In the genomic region with DNA sequence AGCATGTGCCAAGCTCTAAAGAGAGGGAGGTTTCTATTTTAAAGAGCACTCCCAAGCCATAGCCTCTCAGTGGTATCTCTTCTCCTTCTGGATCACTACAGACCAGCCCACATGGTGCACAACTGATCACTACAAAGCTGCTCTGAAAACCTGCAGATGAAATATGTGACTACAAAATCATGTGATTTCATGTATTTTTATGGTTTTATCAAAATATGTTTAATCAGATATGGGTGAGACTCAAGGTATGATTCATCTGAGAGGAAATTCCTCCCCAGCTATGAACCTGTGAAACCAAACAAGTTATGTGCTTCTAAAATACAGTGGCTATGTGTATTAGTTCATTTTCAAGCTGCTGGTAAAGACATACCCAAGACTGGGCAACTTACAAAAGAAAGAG, we compare ENCODE assay signal across 25 cellular contexts.
DNase-seq lines count a peak whose midpoint lies in the region; ATAC-seq and TF ChIP-seq lines count a peak whose summit lies in the region.
"Had no signal": no experiment of that assay in that cellular context is flagged by ENCODE, and none has a peak within 500 bp of the region (broad histone marks: within the 10 kb centered on the region; RNA-seq: fewer than 3 reads in every experiment).

No MANE protein-coding gene starts in this region.

- H3K27ac ChIP-seq in PC-3 (ENCODE audit: low read length): no peak overlapping the region
- H3K27ac ChIP-seq in hepatocyte: no peak overlapping the region
- H3K27ac ChIP-seq: BLaER1, left ventricle myocardium inferior, SJCRH30, upper lobe of right lung had no signal

- H3K9ac ChIP-seq in PC-3 (ENCODE audit: low read length): no peak overlapping the region
- H3K9ac ChIP-seq: BLaER1 had no signal

- no peaks in the 10 kb centered on the region for H3K27me3 Mint-ChIP-seq in activated naive CD4-positive, alpha-beta T cell treated with anti-CD3 and anti-CD28 coated beads for 36 hours (ENCODE audit: low read depth)

- H3K27me3 ChIP-seq in PC-3 (ENCODE audit: low read length) (no peaks in the 10 kb centered on the region), hepatocyte (no peaks in the 10 kb centered on the region)
- H3K27me3 ChIP-seq: BLaER1, SJCRH30, upper lobe of right lung had no signal

- no peaks in the 10 kb centered on the region for H3K9me2 ChIP-seq in PC-3 (replicated peaks; ENCODE audit: low read length)
- no peaks in the 10 kb centered on the region for H3K9me2 ChIP-seq in hepatocyte (replicated peaks; ENCODE audit: insufficient read depth)

- no peak overlapping the region for H3K27ac Mint-ChIP-seq in activated naive CD4-positive, alpha-beta T cell treated with anti-CD3 and anti-CD28 coated beads for 36 hours
- H3K27ac Mint-ChIP-seq: GM23338, nephron had no signal

- 0 out of 2 replicates have a peak, but pooled peaks cover 4% of the 10 kb centered on the region for H3K9me3 ChIP-seq in PC-3 (ENCODE audit: low read length)
- H3K9me3 ChIP-seq in hepatocyte (ENCODE audit: low read depth): no peaks in the 10 kb centered on the region
- H3K9me3 ChIP-seq: upper lobe of right lung had no signal

- H3K4me2 ChIP-seq in PC-3 (ENCODE audit: low read length) (no peak overlapping the region), hepatocyte (no peak overlapping the region)
- H3K4me2 ChIP-seq: BLaER1, GM23338 had no signal

- no peak overlapping the region for H2AFZ ChIP-seq in PC-3 (ENCODE audit: low read length)
- no peak overlapping the region for H2AFZ ChIP-seq in hepatocyte
- H2AFZ ChIP-seq: GM23338 had no signal

- DNase-seq in activated naive CD4-positive, alpha-beta T cell treated with anti-CD3 and anti-CD28 coated beads for 36 hours: peak; percentile 17
- no peak for DNase-seq in activated naive CD4-positive, alpha-beta T cell (lab: John Stamatoyannopoulos, UW)
- DNase-seq in PC-3: peak; percentile 8
- peak; percentile 20 for DNase-seq in epithelial cell of esophagus (ENCODE audit: low read depth)
- peak; percentile 24 for DNase-seq in pulmonary artery endothelial cell (ENCODE audit: low read depth, low spot score)
- no peak for DNase-seq in hepatocyte (ENCODE audit: low spot score)
- DNase-seq in activated gamma-delta T cell (lab: John Stamatoyannopoulos, UW): no peak
- DNase-seq: activated CD4-positive, alpha-beta T cell treated with anti-CD3 and anti-CD28 coated beads for 48 hours; activated effector memory CD4-positive, alpha-beta T cell treated with anti-CD3 and anti-CD28 coated beads, Interleukin-2, amount 50 U/mL, for 16 hours; Caco-2; head of caudate nucleus; left ventricle myocardium inferior; midbrain; NCI-H1105; NCI-H2029 treated with DMSO at 0.1 percent for 48 hours; NCI-H446; posterior cingulate gyrus; SJCRH30; T-helper 1 cell; upper lobe of right lung had no signal

- BruUV-seq in PC-3 (replicated peaks; lab: Mats Ljungman, UMichigan): no TSS peak

- H3K4me3 ChIP-seq in PC-3 (ENCODE audit: low read length) (no peak overlapping the region), epithelial cell of esophagus (ENCODE audit: low read length) (no peak overlapping the region), hepatocyte (no peak overlapping the region)
- H3K4me3 ChIP-seq: BLaER1, GM23338, left ventricle myocardium inferior, SJCRH30, upper lobe of right lung had no signal

- H3K36me3 ChIP-seq in PC-3 (ENCODE audit: low read depth, low read length) (no peaks in the 10 kb centered on the region), hepatocyte (replicated peaks; ENCODE audit: insufficient read depth, low read depth) (no peaks in the 10 kb centered on the region)
- H3K36me3 ChIP-seq: left ventricle myocardium inferior, SJCRH30, upper lobe of right lung had no signal

- peaks cover 15% of the 10 kb centered on the region for H3K4me1 Mint-ChIP-seq in activated naive CD4-positive, alpha-beta T cell treated with anti-CD3 and anti-CD28 coated beads for 36 hours (ENCODE audit: low read depth)
- H3K4me1 Mint-ChIP-seq: GM23338, nephron had no signal

- POLR2A ChIA-PET in PC-3 (lab: Charles Lee; ENCODE audit: unreplicated experiment): no interaction called here

- H3K4me1 ChIP-seq in PC-3 (ENCODE audit: insufficient read depth, low read length) (no peaks in the 10 kb centered on the region), hepatocyte (ENCODE audit: insufficient read depth) (no peaks in the 10 kb centered on the region)
- H3K4me1 ChIP-seq: BLaER1, Caco-2, left ventricle myocardium inferior, SJCRH30, upper lobe of right lung had no signal

- H3K79me2 ChIP-seq in PC-3 (ENCODE audit: low read length) (no peaks in the 10 kb centered on the region), hepatocyte (no peaks in the 10 kb centered on the region)

- no peak overlapping the region for H3K4me3 Mint-ChIP-seq in activated naive CD4-positive, alpha-beta T cell treated with anti-CD3 and anti-CD28 coated beads for 36 hours
- H3K4me3 Mint-ChIP-seq: GM23338, nephron had no signal

- peaks cover 29% of the 10 kb centered on the region for H3K9me3 Mint-ChIP-seq in activated naive CD4-positive, alpha-beta T cell treated with anti-CD3 and anti-CD28 coated beads for 36 hours

- H3F3A ChIP-seq in PC-3 (ENCODE audit: low read length, unreplicated experiment): no peaks in the 10 kb centered on the region

- H4K20me1 ChIP-seq in PC-3 (ENCODE audit: low read length): no peaks in the 10 kb centered on the region
- H4K20me1 ChIP-seq in hepatocyte (ENCODE audit: insufficient read depth, poor library complexity, severe bottlenecking): no peaks in the 10 kb centered on the region
- H4K20me1 ChIP-seq: BLaER1 had no signal

- intact Hi-C loops in activated naive CD4-positive, alpha-beta T cell treated with anti-CD3 and anti-CD28 coated beads for 36 hours (cut with micrococcal nuclease): no loop called here
- intact Hi-C loops in PC-3 (cut with micrococcal nuclease): no loop called here

- CTCF ChIA-PET in activated naive CD4-positive, alpha-beta T cell treated with anti-CD3 and anti-CD28 coated beads for 36 hours (lab: Charles Lee): interaction anchor here (0.5 kb wide), 1 partner anchor 136 kb away, joined by 7 read pairs; no protein-coding TSS in a partner anchor
- CTCF ChIA-PET in PC-3 (lab: Charles Lee): no interaction called here

- H3K36me3 Mint-ChIP-seq in activated naive CD4-positive, alpha-beta T cell treated with anti-CD3 and anti-CD28 coated beads for 36 hours (ENCODE audit: low read depth): peaks cover 17% of the 10 kb centered on the region

- ATAC-seq in PC-3 (peak; percentile 53), GM18861 (IDR thresholded peaks at IDR 0.05; ENCODE audit: unreplicated experiment) (no peak)
- ATAC-seq: GM23338, sciatic nerve, upper lobe of right lung had no signal

- no peak for TF ChIP-seq CTCF in PC-3 (conservative IDR thresholded peaks at IDR 0.05; ENCODE audit: low read depth, low read length)
- TF ChIP-seq CTCF in epithelial cell of esophagus (IDR thresholded peaks at IDR 0.05; ENCODE audit: insufficient read depth, low read depth, low read length, missing control alignments): no peak
- TF ChIP-seq CTCF in hepatocyte (IDR thresholded peaks at IDR 0.05; ENCODE audit: poor library complexity): no peak

Comparison
In these comparisons a context has a peak if more than half of its experiments do, and no peak if none do; other contexts are left out.
1. DNase-seq: peak in activated naive CD4-positive, alpha-beta T cell treated with anti-CD3 and anti-CD28 coated beads for 36 hours (single experiment), PC-3 (single experiment), epithelial cell of esophagus (single experiment) and pulmonary artery endothelial cell (single experiment); none in activated naive CD4-positive, alpha-beta T cell (0 of 4), hepatocyte (single experiment) and activated gamma-delta T cell (single experiment).